ENCODE assay signal across 8 cellular contexts in the genomic region with DNA sequence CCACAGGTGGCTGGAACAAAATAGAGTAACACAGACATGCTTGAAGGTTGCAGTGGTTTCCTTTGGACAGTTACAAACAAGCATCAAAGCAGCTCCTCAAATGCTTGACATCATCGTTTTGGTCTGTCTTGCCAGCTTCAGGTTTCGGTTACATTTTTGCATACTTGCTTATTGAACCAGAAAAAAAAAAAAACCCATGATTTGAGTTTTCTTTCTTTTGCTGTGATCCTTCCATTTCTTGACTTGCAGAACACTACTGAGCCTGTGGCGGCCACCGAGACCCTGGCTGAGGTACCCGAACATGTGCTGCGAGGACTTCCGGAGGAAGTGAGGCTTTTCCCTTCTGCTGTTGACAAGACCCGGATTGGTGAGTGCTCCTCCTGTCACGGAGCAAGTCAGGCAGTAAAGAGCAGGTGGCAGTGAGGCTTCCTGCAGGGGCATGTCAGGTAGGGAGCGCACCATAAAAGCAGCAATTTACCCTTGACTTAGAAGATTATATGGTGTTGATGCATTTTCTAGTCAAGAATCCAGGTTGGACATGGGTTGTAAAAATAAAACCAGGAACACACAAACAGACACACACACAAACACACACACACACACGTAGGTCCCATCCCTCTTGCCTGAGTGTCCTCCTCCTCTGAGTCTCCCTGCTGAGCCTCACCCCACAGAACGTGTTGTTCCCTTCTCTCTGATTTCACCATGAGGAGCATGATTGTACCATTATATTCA. TPM values are rescaled to one million over a fixed set of nuclear protein-coding genes. Genes with fewer than 3 reads are reported as not detected.
DNase-seq lines count a peak whose midpoint lies in the region; ATAC-seq lines count a peak whose summit lies in the region.

No MANE protein-coding gene starts in this region.

- CTCF ChIA-PET in activated CD8-positive, alpha-beta memory T cell treated with anti-CD3 and anti-CD28 coated beads, Interleukin-2, amount 10 ng/mL, durations not matched to agents 7 days and 5 days (lab: Charles Lee): interaction anchor here (0.7 to 3.5 kb wide), 9 partner anchors 11 to 1822 kb away, joined by 3 to 15 read pairs (median 3); no protein-coding TSS in a partner anchor

- H3K9me3 ChIP-seq in KOPT-K1 (ENCODE audit: insufficient read depth, low read length, poor library complexity, severe bottlenecking): no peaks in the 10 kb centered on the region

- H3K4me1 Mint-ChIP-seq in activated CD8-positive, alpha-beta memory T cell treated with anti-CD3 and anti-CD28 coated beads, Interleukin-2, amount 10 ng/mL, durations not matched to agents 7 days and 5 days: peaks cover 73% of the 10 kb centered on the region

- peak; percentile 29 for DNase-seq in GM03348 (ENCODE audit: low spot score)
- peak; percentile 94 for DNase-seq in activated CD8-positive, alpha-beta memory T cell treated with anti-CD3 and anti-CD28 coated beads, Interleukin-2, amount 10 ng/mL, durations not matched to agents 7 days and 5 days
- peak; percentile 36 for DNase-seq in glomerular visceral epithelial cell (ENCODE audit: extremely low spot score)
- peak; percentile 46 to 68 (median 62) for DNase-seq in stimulated activated CD4-positive, alpha-beta T cell treated with anti-CD3 and anti-CD28 coated beads, TNF-alpha, amount 100 ng/mL, for 1 hour (ENCODE audit: low read depth in 3 of 3, low spot score in 1 of 3)
- DNase-seq in SK-N-DZ (ENCODE audit: low spot score): no peak
- DNase-seq in medulla oblongata (ENCODE audit: extremely low spot score): no peak

- peak overlapping the region; percentile 100 for H3K27ac Mint-ChIP-seq in activated CD8-positive, alpha-beta memory T cell treated with anti-CD3 and anti-CD28 coated beads, Interleukin-2, amount 10 ng/mL, durations not matched to agents 7 days and 5 days

- H3K9me3 Mint-ChIP-seq in activated CD8-positive, alpha-beta memory T cell treated with anti-CD3 and anti-CD28 coated beads, Interleukin-2, amount 10 ng/mL, durations not matched to agents 7 days and 5 days (ENCODE audit: low read depth): no peaks in the 10 kb centered on the region

- peaks cover 23% of the 10 kb centered on the region for H3K36me3 Mint-ChIP-seq in activated CD8-positive, alpha-beta memory T cell treated with anti-CD3 and anti-CD28 coated beads, Interleukin-2, amount 10 ng/mL, durations not matched to agents 7 days and 5 days

- no peaks in the 10 kb centered on the region for H3K27me3 Mint-ChIP-seq in activated CD8-positive, alpha-beta memory T cell treated with anti-CD3 and anti-CD28 coated beads, Interleukin-2, amount 10 ng/mL, durations not matched to agents 7 days and 5 days

- peak; percentile 89 for ATAC-seq in GM21423 (IDR thresholded peaks at IDR 0.05; ENCODE audit: unreplicated experiment)
- ATAC-seq in activated CD8-positive, alpha-beta memory T cell treated with anti-CD3 and anti-CD28 coated beads, Interleukin-2, amount 10 ng/mL, durations not matched to agents 7 days and 5 days: peak; percentile 94

- peak overlapping the region; percentile 34 for H3K27ac ChIP-seq in KOPT-K1 (ENCODE audit: low read depth, low read length, poor library complexity, severe bottlenecking)

- no peaks in the 10 kb centered on the region for H3K36me3 ChIP-seq in KOPT-K1 (ENCODE audit: insufficient read depth, low read length)

- H3K4me3 Mint-ChIP-seq in activated CD8-positive, alpha-beta memory T cell treated with anti-CD3 and anti-CD28 coated beads, Interleukin-2, amount 10 ng/mL, durations not matched to agents 7 days and 5 days: peak overlapping the region; percentile 83

RNA-seq across cellular contexts. Expression of a gene that starts 30.9 kb away (rescaled TPM):
- total RNA-seq in activated CD8-positive, alpha-beta memory T cell treated with anti-CD3 and anti-CD28 coated beads, Interleukin-2, amount 10 ng/mL, durations not matched to agents 7 days and 5 days: 10 to 100 TPM; 55.0 to 58.5 TPM
- 4.3 and 7.3 TPM in 2 replicates for polyA plus RNA-seq in SK-N-DZ (2014; cell fraction: cytosol; rRNA removed)
- polyA plus RNA-seq in SK-N-DZ (2014; cell fraction: nucleus; rRNA removed): 4.6 and 10.9 TPM in 2 replicates

Comparison
In these comparisons a context has a peak if more than half of its experiments do, and no peak if none do; other contexts are left out.
1. DNase-seq: peak in GM03348 (single experiment), activated CD8-positive, alpha-beta memory T cell treated with anti-CD3 and anti-CD28 coated beads, Interleukin-2, amount 10 ng/mL, durations not matched to agents 7 days and 5 days (single experiment), glomerular visceral epithelial cell (single experiment) and stimulated activated CD4-positive, alpha-beta T cell treated with anti-CD3 and anti-CD28 coated beads, TNF-alpha, amount 100 ng/mL, for 1 hour (3 of 3); none in SK-N-DZ (single experiment) and medulla oblongata (single experiment).